In the genomic region with DNA sequence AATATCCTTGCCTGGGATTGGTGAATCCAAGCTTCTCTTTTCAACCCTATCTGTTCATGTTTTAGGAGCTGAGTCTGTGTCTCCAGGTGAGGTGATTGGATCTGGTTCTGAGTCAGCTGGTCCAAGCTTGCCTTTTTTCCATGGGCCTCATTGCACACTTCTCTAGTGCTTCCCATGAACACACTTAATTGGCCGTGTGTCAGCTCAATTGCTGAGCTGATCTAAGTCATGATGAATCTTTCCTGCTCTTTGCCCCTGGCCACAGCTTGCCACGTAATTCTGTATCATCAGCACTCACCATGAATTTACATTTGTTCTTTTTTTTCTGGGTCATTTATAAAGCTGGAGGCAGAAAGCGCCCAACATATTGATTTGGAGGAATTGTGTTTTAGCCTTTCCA, we compare ENCODE assay signal across 18 cellular contexts.
DNase-seq lines count a peak whose midpoint lies in the region; ATAC-seq and TF ChIP-seq lines count a peak whose summit lies in the region.
"Had no signal": no experiment of that assay in that cellular context is flagged by ENCODE, and none has a peak within 500 bp of the region (broad histone marks: within the 10 kb centered on the region; RNA-seq: fewer than 3 reads in every experiment).

No MANE protein-coding gene starts in this region.

- POLR2A ChIA-PET in Panc1 (lab: Charles Lee), result no interaction called here

- peaks cover under 1% of the 10 kb centered on the region in 2 donors for H3K9me3 Mint-ChIP-seq in stimulated activated naive CD8-positive, alpha-beta T cell treated with anti-CD3 and anti-CD28 coated beads, Interleukin-15, amount 100 ng/mL, for 72 hours
- H3K9me3 Mint-ChIP-seq in natural killer cell treated with Interleukin-12 subunit alpha and Interleukin-12 subunit beta and Interleukin-15 and Interleukin-18, amount 100 ng/mL, for 72 hours, result no peaks in the 10 kb centered on the region
- no peaks in the 10 kb centered on the region for H3K9me3 Mint-ChIP-seq in T-helper 2 cell treated with Interferon-gamma antibody and Interleukin-4, amounts not matched to agents 5 μg/mL and 100 μg/mL, for 36 hours
- H3K9me3 Mint-ChIP-seq: effector memory CD8-positive, alpha-beta T cell had no signal

- H3K9me3 ChIP-seq in Panc1 (ENCODE audit: control insufficient read depth, insufficient read depth, low read depth, low read length), result no peaks in the 10 kb centered on the region
- H3K9me3 ChIP-seq: Caco-2 had no signal

- H3K27me3 Mint-ChIP-seq in stimulated activated naive CD8-positive, alpha-beta T cell treated with anti-CD3 and anti-CD28 coated beads, Interleukin-15, amount 100 ng/mL, for 72 hours, result peaks cover 30% of the 10 kb centered on the region
- H3K27me3 Mint-ChIP-seq in natural killer cell treated with Interleukin-12 subunit alpha and Interleukin-12 subunit beta and Interleukin-15 and Interleukin-18, amount 100 ng/mL, for 72 hours, result peaks cover 23 to 31% of the 10 kb centered on the region in 2 donors
- peaks cover 14% of the 10 kb centered on the region for H3K27me3 Mint-ChIP-seq in T-helper 2 cell treated with Interferon-gamma antibody and Interleukin-4, amounts not matched to agents 5 μg/mL and 100 μg/mL, for 36 hours (ENCODE audit: low read depth)

- intact Hi-C loops in Panc1 (cut with micrococcal nuclease; ENCODE audit: unreplicated experiment), result no loop called here

- H3K27ac ChIP-seq in Panc1 (ENCODE audit: low read length) (no peak overlapping the region), epithelial cell of prostate (no peak overlapping the region)
- H3K27ac ChIP-seq: hepatocyte, HL-60, neural progenitor cell had no signal

- no peaks in the 10 kb centered on the region for H3K4me1 ChIP-seq in Panc1 (ENCODE audit: control insufficient read depth, insufficient read depth, low read length)
- H3K4me1 ChIP-seq: Caco-2 had no signal

- no peaks in the 10 kb centered on the region for H3K4me1 Mint-ChIP-seq in stimulated activated naive CD8-positive, alpha-beta T cell treated with anti-CD3 and anti-CD28 coated beads, Interleukin-15, amount 100 ng/mL, for 72 hours
- H3K4me1 Mint-ChIP-seq in natural killer cell treated with Interleukin-12 subunit alpha and Interleukin-12 subunit beta and Interleukin-15 and Interleukin-18, amount 100 ng/mL, for 72 hours (ENCODE audit: low read depth in 2 of 2), result no peaks in the 10 kb centered on the region
- no peaks in the 10 kb centered on the region for H3K4me1 Mint-ChIP-seq in T-helper 2 cell treated with Interferon-gamma antibody and Interleukin-4, amounts not matched to agents 5 μg/mL and 100 μg/mL, for 36 hours (ENCODE audit: low read depth)

- peaks cover 3% of the 10 kb centered on the region for H3K36me3 Mint-ChIP-seq in natural killer cell treated with Interleukin-12 subunit alpha and Interleukin-12 subunit beta and Interleukin-15 and Interleukin-18, amount 100 ng/mL, for 72 hours
- no peaks in the 10 kb centered on the region for H3K36me3 Mint-ChIP-seq in T-helper 2 cell treated with Interferon-gamma antibody and Interleukin-4, amounts not matched to agents 5 μg/mL and 100 μg/mL, for 36 hours (ENCODE audit: low read depth)

- H3K4me3 ChIP-seq in Panc1 (ENCODE audit: low read depth in 2 of 2, low read length in 2 of 2) (no peak overlapping the region), skeletal muscle cell (ENCODE audit: low read depth, low read length) (no peak overlapping the region)
- H3K4me3 ChIP-seq: GM12878, hepatocyte, neural progenitor cell had no signal

- in situ Hi-C loops in Panc1 (cut with HindIII; ENCODE audit: low pct_unique_long_range_greater_than_20kb, low sequenced_read_pairs), result no loop called here

- TF ChIP-seq CTCF in Panc1 (IDR thresholded peaks at IDR 0.05), result no peak

- no peak overlapping the region for H3K4me3 Mint-ChIP-seq in stimulated activated naive CD8-positive, alpha-beta T cell treated with anti-CD3 and anti-CD28 coated beads, Interleukin-15, amount 100 ng/mL, for 72 hours
- H3K4me3 Mint-ChIP-seq in natural killer cell treated with Interleukin-12 subunit alpha and Interleukin-12 subunit beta and Interleukin-15 and Interleukin-18, amount 100 ng/mL, for 72 hours, result no peak overlapping the region
- H3K4me3 Mint-ChIP-seq in T-helper 2 cell treated with Interferon-gamma antibody and Interleukin-4, amounts not matched to agents 5 μg/mL and 100 μg/mL, for 36 hours, result no peak overlapping the region
- H3K4me3 Mint-ChIP-seq: effector memory CD8-positive, alpha-beta T cell; neural progenitor cell had no signal

- DNase-seq in GM04503 (ENCODE audit: low read depth), result peak; percentile 45
- DNase-seq in Panc1 (ENCODE audit: low read depth, low spot score), result peak; percentile 45
- DNase-seq in epithelial cell of prostate (ENCODE audit: low read depth, low spot score), result peak; percentile 79
- peak; percentile 79 for DNase-seq in skeletal muscle cell (ENCODE audit: low read depth)
- DNase-seq in stimulated activated naive CD8-positive, alpha-beta T cell treated with anti-CD3 and anti-CD28 coated beads, Interleukin-15, amount 100 ng/mL, for 72 hours, result no peak
- no peak for DNase-seq in NCI-H510A treated with DMSO at 0.1 percent for 48 hours (lab: John Stamatoyannopoulos, UW)
- no peak for DNase-seq in natural killer cell treated with Interleukin-12 subunit alpha and Interleukin-12 subunit beta and Interleukin-15 and Interleukin-18, amount 100 ng/mL, for 72 hours (ENCODE audit: low spot score)
- no peak for DNase-seq in T-helper 2 cell treated with Interferon-gamma antibody and Interleukin-4, amounts not matched to agents 5 μg/mL and 100 μg/mL, for 36 hours (ENCODE audit: low spot score)
- DNase-seq: activated CD4-positive, alpha-beta T cell treated with anti-CD3 and anti-CD28 coated beads, Interleukin-2, amount 50 U/mL, for 4 hours; anterior cingulate cortex; Caco-2; effector memory CD8-positive, alpha-beta T cell; MV-4-11; NCI-H345 had no signal

- BruUV-seq in Panc1 (replicated peaks; lab: Mats Ljungman, UMichigan), result no TSS peak

- peaks cover 4% of the 10 kb centered on the region; the same call in 1 of the 2 replicates for H3K27me3 ChIP-seq in Panc1 (ENCODE audit: control insufficient read depth, insufficient read depth, low read length)
- H3K27me3 ChIP-seq: neural progenitor cell had no signal

- CTCF ChIA-PET in Panc1 (lab: Charles Lee), result no interaction called here

- no peak overlapping the region for H3K27ac Mint-ChIP-seq in stimulated activated naive CD8-positive, alpha-beta T cell treated with anti-CD3 and anti-CD28 coated beads, Interleukin-15, amount 100 ng/mL, for 72 hours
- H3K27ac Mint-ChIP-seq in natural killer cell treated with Interleukin-12 subunit alpha and Interleukin-12 subunit beta and Interleukin-15 and Interleukin-18, amount 100 ng/mL, for 72 hours, result no peak overlapping the region
- no peak overlapping the region for H3K27ac Mint-ChIP-seq in T-helper 2 cell treated with Interferon-gamma antibody and Interleukin-4, amounts not matched to agents 5 μg/mL and 100 μg/mL, for 36 hours
- H3K27ac Mint-ChIP-seq: effector memory CD8-positive, alpha-beta T cell; neural progenitor cell had no signal

- ATAC-seq in Panc1, result peak; percentile 65; the same call in 1 of the 2 replicates
- ATAC-seq in stimulated activated naive CD8-positive, alpha-beta T cell treated with anti-CD3 and anti-CD28 coated beads, Interleukin-15, amount 100 ng/mL, for 72 hours, result no peak
- ATAC-seq in natural killer cell treated with Interleukin-12 subunit alpha and Interleukin-12 subunit beta and Interleukin-15 and Interleukin-18, amount 100 ng/mL, for 72 hours, result no peak
- ATAC-seq: effector memory CD8-positive, alpha-beta T cell; GM12878 had no signal

- no peaks in the 10 kb centered on the region for H3K36me3 ChIP-seq in Panc1 (ENCODE audit: control insufficient read depth, insufficient read depth, low read length)
- H3K36me3 ChIP-seq: neural progenitor cell had no signal

Comparison
In these comparisons a context has a peak if more than half of its experiments do, and no peak if none do; other contexts are left out.
1. DNase-seq: peak in GM04503 (single experiment), Panc1 (single experiment), epithelial cell of prostate (single experiment) and skeletal muscle cell (single experiment); none in stimulated activated naive CD8-positive, alpha-beta T cell treated with anti-CD3 and anti-CD28 coated beads, Interleukin-15, amount 100 ng/mL, for 72 hours (0 of 2), NCI-H510A treated with DMSO at 0.1 percent for 48 hours (single experiment), natural killer cell treated with Interleukin-12 subunit alpha and Interleukin-12 subunit beta and Interleukin-15 and Interleukin-18, amount 100 ng/mL, for 72 hours (single experiment) and T-helper 2 cell treated with Interferon-gamma antibody and Interleukin-4, amounts not matched to agents 5 μg/mL and 100 μg/mL, for 36 hours (single experiment).